8 cellular contexts compared by ENCODE assay signal in genomic region chr10:31134303-31134928, GRCh38.
A peak's percentile ranks its signal among the peaks of the same experiment; 100 is the strongest.
DNase-seq lines count a peak whose midpoint lies in the region; ATAC-seq lines count a peak whose summit lies in the region.

No MANE protein-coding gene starts in this region.

- peak overlapping the region; percentile 66 for H3K4me2 ChIP-seq in neuronal stem cell (ENCODE audit: insufficient read depth, low read length, poor library complexity, severe bottlenecking)

- no peak overlapping the region for H2BK12ac ChIP-seq in neuronal stem cell (ENCODE audit: low read length)

- DNase-seq in EL (peak; percentile 75), NCI-H128 (lab: John Stamatoyannopoulos, UW; ENCODE audit: unreplicated experiment) (peak; percentile 19), germinal center (ENCODE audit: low spot score) (peak; percentile 12), neuronal stem cell (ENCODE audit: low spot score) (no peak), posterior vena cava (ENCODE audit: low spot score) (no peak)
- peak; percentile 43 to 56 for DNase-seq in activated T-cell treated with anti-CD3 and anti-CD28 coated beads, Interleukin-2, amount 50 U/mL, for 48 hours

- H3K4me1 ChIP-seq in neuronal stem cell (ENCODE audit: control insufficient read depth in 2 of 2, insufficient read depth in 1 of 2, low read depth in 1 of 2, low read length in 2 of 2), result peaks cover 15% of the 10 kb centered on the region in 2 donors

- peak overlapping the region; percentile 96 for H4K91ac ChIP-seq in neuronal stem cell (ENCODE audit: low read depth, low read length, poor library complexity)

- no peak overlapping the region for H3K4ac ChIP-seq in neuronal stem cell (ENCODE audit: low read length)

- no peak overlapping the region for H3K14ac ChIP-seq in neuronal stem cell (ENCODE audit: low read length)

- H4K8ac ChIP-seq in neuronal stem cell (ENCODE audit: low read depth, low read length), result no peak overlapping the region

- H3K18ac ChIP-seq in neuronal stem cell (ENCODE audit: low read length), result peak overlapping the region; percentile 93

- peaks cover 0 to under 1% (median 0%) of the 10 kb centered on the region in 3 experiments for H3K27me3 ChIP-seq in neuronal stem cell (ENCODE audit: control insufficient read depth in 3 of 3, insufficient read depth in 3 of 3, low read depth in 1 of 3, low read length in 3 of 3)

- H2AK5ac ChIP-seq in neuronal stem cell (ENCODE audit: low read depth, low read length), result no peak overlapping the region

- H3K36me3 ChIP-seq in neuronal stem cell (replicated peaks in 1 of 2; ENCODE audit: control insufficient read depth in 2 of 2, insufficient read depth in 2 of 2, low read length in 2 of 2), result no peaks in the 10 kb centered on the region

- ATAC-seq in GM21529 (IDR thresholded peaks at IDR 0.05; ENCODE audit: unreplicated experiment), result peak; percentile 43
- ATAC-seq in GM18520 (IDR thresholded peaks at IDR 0.05; ENCODE audit: unreplicated experiment), result no peak

- peak overlapping the region; percentile 22 for H2BK15ac ChIP-seq in neuronal stem cell (ENCODE audit: low read length)

- H3K9me3 ChIP-seq in neuronal stem cell (replicated peaks in 1 of 2; ENCODE audit: control insufficient read depth in 2 of 2, insufficient read depth in 1 of 2, low read depth in 1 of 2, low read length in 2 of 2), result no peaks in the 10 kb centered on the region

- H3K4me3 ChIP-seq in neuronal stem cell (ENCODE audit: low read length in 2 of 2), result peak overlapping the region; percentile 33 to 36

- no peak overlapping the region for H3K23ac ChIP-seq in neuronal stem cell (ENCODE audit: low read depth, low read length, poor library complexity)

- H2AFZ ChIP-seq in neuronal stem cell (ENCODE audit: low read length), result peak overlapping the region; percentile 85

- H2BK5ac ChIP-seq in neuronal stem cell (ENCODE audit: low read length), result peak overlapping the region; percentile 94

- H3K27ac ChIP-seq in neuronal stem cell (replicated peaks; ENCODE audit: low read length), result peak overlapping the region; percentile 99

- no peak overlapping the region for H2BK120ac ChIP-seq in neuronal stem cell (ENCODE audit: low read depth, low read length)

- H3K9ac ChIP-seq in neuronal stem cell (ENCODE audit: low read depth, low read length, poor library complexity), result peak overlapping the region; percentile 47

- no CpG with 5 or more reads among the region's 23 CpGs for WGBS in neuronal stem cell (ENCODE audit: extremely low coverage in 2 of 2, insufficient read length in 2 of 2, insufficient replicate concordance in 1 of 2), 2 donors

- H3K79me1 ChIP-seq in neuronal stem cell (ENCODE audit: low read depth, low read length), result no peaks in the 10 kb centered on the region

- intact Hi-C loops in posterior vena cava (cut with DNase I), result loop anchor here in 1 of 2 donors (10.0 kb wide), 1 partner anchor 180 kb away; the partner anchor contains the start of gene ZEB1

Comparison
In these comparisons a context has a peak if more than half of its experiments do, and no peak if none do; other contexts are left out.
1. DNase-seq: peak in EL (single experiment), NCI-H128 (single experiment), activated T-cell treated with anti-CD3 and anti-CD28 coated beads, Interleukin-2, amount 50 U/mL, for 48 hours (2 of 2) and germinal center (single experiment); none in neuronal stem cell (single experiment) and posterior vena cava (single experiment).